ENCODE assay signal across 13 cellular contexts in the genomic region with DNA sequence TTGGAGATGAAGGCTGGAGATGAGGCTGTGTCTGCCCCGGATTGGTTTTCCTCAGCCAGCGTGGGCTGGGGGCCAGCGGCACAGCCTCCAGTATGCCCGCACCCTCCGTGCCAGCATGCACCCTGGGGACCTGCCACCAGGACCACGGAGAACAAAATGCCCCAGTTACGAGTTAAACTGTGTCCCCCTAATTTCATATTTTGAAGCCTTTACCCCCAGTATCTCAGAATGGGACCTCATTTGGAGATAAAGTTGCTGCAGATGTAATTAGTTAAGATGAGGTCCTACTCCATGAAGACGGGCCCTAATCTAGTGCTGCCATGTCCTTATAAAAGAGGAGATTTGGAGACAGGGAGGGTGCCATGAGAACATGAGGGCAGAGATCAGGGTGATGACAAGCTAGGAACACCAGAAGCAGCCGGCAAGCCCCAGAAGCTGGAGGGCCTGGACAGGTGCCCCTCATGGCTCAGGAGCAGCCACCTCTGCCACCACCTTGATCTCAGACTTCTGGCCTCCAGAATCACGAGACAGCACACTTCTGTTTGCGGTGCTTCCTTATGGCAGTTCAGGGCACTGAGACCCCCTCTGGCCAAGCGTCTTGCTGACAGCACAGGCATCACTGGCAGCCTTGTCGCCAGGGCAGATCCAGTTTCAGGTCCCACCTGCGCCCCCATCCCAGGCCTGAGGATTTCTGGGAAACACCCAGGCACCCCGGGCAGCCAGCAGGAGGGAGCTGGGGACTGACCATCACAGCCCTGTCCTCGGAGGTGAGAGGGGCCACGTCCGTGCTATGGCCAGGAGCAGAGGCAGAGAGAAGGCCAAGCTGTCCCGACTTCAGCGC. TPM values are rescaled to one million over a fixed set of nuclear protein-coding genes. Genes with fewer than 3 reads are reported as not detected.
"Had no signal": no experiment of that assay in that cellular context is flagged by ENCODE, and none has a peak within 500 bp of the region (broad histone marks: within the 10 kb centered on the region; RNA-seq: fewer than 3 reads in every experiment).

No MANE protein-coding gene starts in this region.

- H3K9me3 ChIP-seq: heart right ventricle, right lobe of liver, transverse colon had no signal

- H3K9me3 Mint-ChIP-seq: activated CD4-positive, alpha-beta memory T cell treated with anti-CD3 and anti-CD28 coated beads for 36 hours; activated naive CD4-positive, alpha-beta T cell treated with anti-CD3 and anti-CD28 coated beads, Interleukin-2, amount 10 ng/mL, durations not matched to agents 7 days and 5 days; activated T-helper 1 cell treated with anti-CD3 and anti-CD28 coated beads, Interleukin-12 subunit alpha, Interleukin-12 subunit beta, Interleukin-2, Interleukin-4 antibody, amounts not matched to agents 30 ng/mL and 10 ng/mL and 1 ng/mL, durations not matched to agents 14 hours and 24 hours and 36 hours; stimulated activated naive B cell treated with anti-CD40 and anti-IgM and Interleukin-4, amounts not matched to agents 10 μg/mL and 1 μg/mL and 100 μg/mL, for 72 hours had no signal

- H3K27me3 Mint-ChIP-seq: activated CD4-positive, alpha-beta memory T cell treated with anti-CD3 and anti-CD28 coated beads for 36 hours had no signal

- ATAC-seq: activated CD4-positive, CD25-positive, alpha-beta regulatory T cell treated with anti-CD3 and anti-CD28 coated beads, Interleukin-2, amount 50 U/mL, for 24 hours; heart right ventricle; right lobe of liver had no signal

- H3K4me3 ChIP-seq: heart right ventricle, lung, right lobe of liver, transverse colon had no signal

- H2AFZ ChIP-seq: parathyroid adenoma had no signal

- H3K4me3 Mint-ChIP-seq: activated CD4-positive, alpha-beta memory T cell treated with anti-CD3 and anti-CD28 coated beads for 36 hours; activated naive CD4-positive, alpha-beta T cell treated with anti-CD3 and anti-CD28 coated beads, Interleukin-2, amount 10 ng/mL, durations not matched to agents 7 days and 5 days; activated T-helper 1 cell treated with anti-CD3 and anti-CD28 coated beads, Interleukin-12 subunit alpha, Interleukin-12 subunit beta, Interleukin-2, Interleukin-4 antibody, amounts not matched to agents 30 ng/mL and 10 ng/mL and 1 ng/mL, durations not matched to agents 14 hours and 24 hours and 36 hours; stimulated activated naive B cell treated with anti-CD40 and anti-IgM and Interleukin-4, amounts not matched to agents 10 μg/mL and 1 μg/mL and 100 μg/mL, for 72 hours had no signal

- H3K27ac ChIP-seq: heart right ventricle, parathyroid adenoma, right lobe of liver, transverse colon had no signal

- H3K36me3 Mint-ChIP-seq: activated CD4-positive, alpha-beta memory T cell treated with anti-CD3 and anti-CD28 coated beads for 36 hours; activated naive CD4-positive, alpha-beta T cell treated with anti-CD3 and anti-CD28 coated beads, Interleukin-2, amount 10 ng/mL, durations not matched to agents 7 days and 5 days; stimulated activated naive B cell treated with anti-CD40 and anti-IgM and Interleukin-4, amounts not matched to agents 10 μg/mL and 1 μg/mL and 100 μg/mL, for 72 hours had no signal

- H3K79me2 ChIP-seq: parathyroid adenoma had no signal

- H3K27me3 ChIP-seq: right lobe of liver had no signal

- H3K27ac Mint-ChIP-seq: activated CD4-positive, alpha-beta memory T cell treated with anti-CD3 and anti-CD28 coated beads for 36 hours; activated naive CD4-positive, alpha-beta T cell treated with anti-CD3 and anti-CD28 coated beads, Interleukin-2, amount 10 ng/mL, durations not matched to agents 7 days and 5 days; activated T-helper 1 cell treated with anti-CD3 and anti-CD28 coated beads, Interleukin-12 subunit alpha, Interleukin-12 subunit beta, Interleukin-2, Interleukin-4 antibody, amounts not matched to agents 30 ng/mL and 10 ng/mL and 1 ng/mL, durations not matched to agents 14 hours and 24 hours and 36 hours; stimulated activated naive B cell treated with anti-CD40 and anti-IgM and Interleukin-4, amounts not matched to agents 10 μg/mL and 1 μg/mL and 100 μg/mL, for 72 hours had no signal

- H3K4me1 Mint-ChIP-seq: activated naive CD4-positive, alpha-beta T cell treated with anti-CD3 and anti-CD28 coated beads, Interleukin-2, amount 10 ng/mL, durations not matched to agents 7 days and 5 days; stimulated activated naive B cell treated with anti-CD40 and anti-IgM and Interleukin-4, amounts not matched to agents 10 μg/mL and 1 μg/mL and 100 μg/mL, for 72 hours had no signal

- H3K4me1 ChIP-seq: heart right ventricle, parathyroid adenoma, transverse colon had no signal

- H3K36me3 ChIP-seq: heart right ventricle, right lobe of liver, transverse colon had no signal

- H3K9ac ChIP-seq: parathyroid adenoma had no signal

- DNase-seq: activated naive CD4-positive, alpha-beta T cell treated with anti-CD3 and anti-CD28 coated beads, Interleukin-2, amount 10 ng/mL, durations not matched to agents 7 days and 5 days; foreskin melanocyte; SIG-M5; stimulated activated naive B cell treated with anti-CD40 and anti-IgM and Interleukin-4, amounts not matched to agents 10 μg/mL and 1 μg/mL and 100 μg/mL, for 72 hours; transverse colon had no signal

RNA-seq across cellular contexts. Expression of a gene that starts 29.4 kb away (rescaled TPM):
- polyA plus RNA-seq: keratinocyte had no signal
